2 cellular contexts compared by ENCODE assay signal in the genomic region with DNA sequence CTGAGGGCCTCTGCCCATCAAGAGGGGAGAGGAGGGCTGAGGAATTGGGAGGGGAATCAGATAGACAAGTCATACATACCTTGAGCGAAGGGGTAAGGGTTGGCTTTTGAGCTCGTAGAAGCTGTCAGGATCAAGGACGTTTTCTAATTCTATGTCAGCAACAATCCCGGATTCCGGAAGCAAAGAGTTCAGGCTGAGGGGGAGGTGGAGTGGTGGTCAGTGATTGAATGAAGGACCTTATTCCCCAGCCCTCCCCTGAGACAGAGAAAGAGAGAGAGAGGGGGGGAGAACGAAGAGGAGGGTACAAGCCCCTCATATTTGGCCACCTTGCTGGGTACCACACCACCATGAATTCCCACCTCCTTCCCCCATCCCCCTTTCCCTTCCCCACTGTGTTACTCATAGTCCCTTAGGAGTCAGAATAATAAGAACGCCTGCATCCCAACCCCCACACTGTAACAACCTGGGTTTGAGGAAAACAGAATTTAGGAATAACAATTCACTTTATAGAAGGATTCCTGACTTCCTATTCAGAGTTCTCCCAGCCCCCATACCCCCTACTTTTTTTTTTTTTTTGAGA.
TF ChIP-seq lines count a peak whose summit lies in the region.

No MANE protein-coding gene starts in this region.

TF ChIP-seq in SK-N-SH, 30 proteins besides CTCF, POLR2A, EP300 and RAD21:
- TF ChIP-seq, protein P1, sequence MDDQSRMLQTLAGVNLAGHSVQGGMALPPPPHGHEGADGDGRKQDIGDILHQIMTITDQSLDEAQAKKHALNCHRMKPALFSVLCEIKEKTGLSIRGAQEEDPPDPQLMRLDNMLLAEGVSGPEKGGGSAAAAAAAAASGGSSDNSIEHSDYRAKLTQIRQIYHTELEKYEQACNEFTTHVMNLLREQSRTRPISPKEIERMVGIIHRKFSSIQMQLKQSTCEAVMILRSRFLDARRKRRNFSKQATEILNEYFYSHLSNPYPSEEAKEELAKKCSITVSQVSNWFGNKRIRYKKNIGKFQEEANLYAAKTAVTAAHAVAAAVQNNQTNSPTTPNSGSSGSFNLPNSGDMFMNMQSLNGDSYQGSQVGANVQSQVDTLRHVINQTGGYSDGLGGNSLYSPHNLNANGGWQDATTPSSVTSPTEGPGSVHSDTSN (IDR thresholded peaks at IDR 0.05): no peak
- TF ChIP-seq FOXJ3 (CRISPR knock-in tag; IDR thresholded peaks at IDR 0.05) (no peak), ZBTB33 (IDR thresholded peaks at IDR 0.05; ENCODE audit: borderline replicate concordance, low read depth) (no peak)

TF ChIP-seq in SK-N-SH treated with all-trans-retinoic acid at 6 μM for 48 hours, 23 proteins besides CTCF, POLR2A, EP300 and RAD21:
- TF ChIP-seq POU6F1 (CRISPR knock-in tag; IDR thresholded peaks at IDR 0.05; ENCODE audit: borderline replicate concordance, low read depth): no peak
- no peak for TF ChIP-seq ISL1 (CRISPR knock-in tag; IDR thresholded peaks at IDR 0.05)
- no peak for TF ChIP-seq ZNF70 (CRISPR knock-in tag; IDR thresholded peaks at IDR 0.05)
- no peak for TF ChIP-seq RARB (CRISPR knock-in tag; IDR thresholded peaks at IDR 0.05)
- no peak for TF ChIP-seq CSRNP3 (CRISPR knock-in tag; IDR thresholded peaks at IDR 0.05)
- TF ChIP-seq, protein P2, sequence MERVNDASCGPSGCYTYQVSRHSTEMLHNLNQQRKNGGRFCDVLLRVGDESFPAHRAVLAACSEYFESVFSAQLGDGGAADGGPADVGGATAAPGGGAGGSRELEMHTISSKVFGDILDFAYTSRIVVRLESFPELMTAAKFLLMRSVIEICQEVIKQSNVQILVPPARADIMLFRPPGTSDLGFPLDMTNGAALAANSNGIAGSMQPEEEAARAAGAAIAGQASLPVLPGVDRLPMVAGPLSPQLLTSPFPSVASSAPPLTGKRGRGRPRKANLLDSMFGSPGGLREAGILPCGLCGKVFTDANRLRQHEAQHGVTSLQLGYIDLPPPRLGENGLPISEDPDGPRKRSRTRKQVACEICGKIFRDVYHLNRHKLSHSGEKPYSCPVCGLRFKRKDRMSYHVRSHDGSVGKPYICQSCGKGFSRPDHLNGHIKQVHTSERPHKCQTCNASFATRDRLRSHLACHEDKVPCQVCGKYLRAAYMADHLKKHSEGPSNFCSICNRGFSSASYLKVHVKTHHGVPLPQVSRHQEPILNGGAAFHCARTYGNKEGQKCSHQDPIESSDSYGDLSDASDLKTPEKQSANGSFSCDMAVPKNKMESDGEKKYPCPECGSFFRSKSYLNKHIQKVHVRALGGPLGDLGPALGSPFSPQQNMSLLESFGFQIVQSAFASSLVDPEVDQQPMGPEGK (CRISPR knock-in tag; IDR thresholded peaks at IDR 0.05; ENCODE audit: borderline replicate concordance): no peak
- TF ChIP-seq ARNTL (CRISPR knock-in tag; IDR thresholded peaks at IDR 0.05; ENCODE audit: borderline replicate concordance, low read depth): no peak
- TF ChIP-seq PPARA (CRISPR knock-in tag; IDR thresholded peaks at IDR 0.05; ENCODE audit: borderline replicate concordance): no peak
- TF ChIP-seq ZNF8 (CRISPR knock-in tag; IDR thresholded peaks at IDR 0.05): no peak
- TF ChIP-seq BACH2 (CRISPR knock-in tag; IDR thresholded peaks at IDR 0.05; ENCODE audit: borderline replicate concordance): no peak
- TF ChIP-seq TCF4 (CRISPR knock-in tag; IDR thresholded peaks at IDR 0.05; ENCODE audit: borderline replicate concordance): no peak
- TF ChIP-seq ZNF565 (CRISPR knock-in tag; conservative IDR thresholded peaks at IDR 0.05; ENCODE audit: low read depth): no peak
- no peak for TF ChIP-seq ZFP30 (CRISPR knock-in tag; IDR thresholded peaks at IDR 0.05)
- TF ChIP-seq CREB5 (CRISPR knock-in tag; IDR thresholded peaks at IDR 0.05; ENCODE audit: low read depth): no peak
